Comparison of ENCODE assay signal across 8 cellular contexts in the genomic region with DNA sequence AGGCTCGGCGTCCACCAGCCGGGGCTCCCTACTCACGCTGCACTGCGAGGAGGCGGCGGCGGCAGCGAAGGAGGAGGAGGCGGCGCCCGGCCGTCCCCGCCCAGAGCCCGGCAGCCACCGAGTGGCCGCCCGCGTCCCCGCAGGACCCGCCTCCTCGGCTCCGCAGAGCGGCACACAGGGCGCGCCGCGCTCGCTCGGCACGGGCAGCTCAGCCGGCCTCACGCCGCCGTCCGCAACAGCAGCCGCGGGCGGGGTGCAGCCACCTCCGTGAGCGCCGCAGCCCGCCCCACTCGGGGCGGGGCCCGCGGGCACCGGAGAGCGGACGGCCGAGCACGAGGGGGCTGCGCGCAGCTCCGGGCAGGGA. TPM values are rescaled to one million over a fixed set of nuclear protein-coding genes. Genes with fewer than 3 reads are reported as not detected.
DNase-seq lines count a peak whose midpoint lies in the region; ATAC-seq and TF ChIP-seq lines count a peak whose summit lies in the region.

TSS of gene ATP2B1 (minus strand) at position 46 of the 364 bp plus-strand sequence. CDS start 52,952 bp downstream, outside the sequence.

- peaks cover 0 to 11% (median under 1%) of the 10 kb centered on the region in 4 donors for H3K4me1 ChIP-seq in right lobe of liver

- no peaks in the 10 kb centered on the region for H3K36me3 ChIP-seq in right lobe of liver

- peak; percentile 57 for ATAC-seq in GM19025 (IDR thresholded peaks at IDR 0.05; ENCODE audit: low read depth, unreplicated experiment)
- ATAC-seq in HG03280 (IDR thresholded peaks at IDR 0.05; ENCODE audit: unreplicated experiment) = peak; percentile 51
- peak; percentile 70 to 82 (median 76) for ATAC-seq in right lobe of liver

- TF ChIP-seq CTCF in right lobe of liver (IDR thresholded peaks at IDR 0.05) = peak in 1 of 4 donors; percentile 24

- H3K27ac ChIP-seq in right lobe of liver = peak within 1 kb of the TSS; percentile 98 to 100 (median 99)

- peak; percentile 97 for TF ChIP-seq POLR2A in right lobe of liver (IDR thresholded peaks at IDR 0.05)

- DNase-seq in AML-193 (lab: John Stamatoyannopoulos, UW) = peak; percentile 74 to 76
- DNase-seq in NCI-H526 treated with DMSO at 0.1 percent for 48 hours (lab: John Stamatoyannopoulos, UW) = peak; percentile 80
- peak; percentile 69 to 72 for DNase-seq in activated CD4-positive, alpha-beta T cell treated with anti-CD3 and anti-CD28 coated beads, Interleukin-2, amount 50 U/mL, for 4 hours
- DNase-seq in dermis blood vessel endothelial cell = peak; percentile 88
- peak; percentile 93 to 95 (median 94) for DNase-seq in right lobe of liver
- DNase-seq in stimulated activated CD4-positive, alpha-beta T cell treated with anti-CD3 and anti-CD28 coated beads, Interleukin-4, amount 100 ng/mL, for 48 hours (ENCODE audit: low read depth in 2 of 2) = peak; percentile 64 to 74

- peaks cover 0 to 4% of the 10 kb centered on the region in 2 donors for H3K27me3 ChIP-seq in right lobe of liver

- no CpG with 5 or more reads among the region's 55 CpGs for WGBS in right lobe of liver (ENCODE audit: insufficient coverage, low coverage, low lambda C conversion rate, missing lambda C conversion rate)

- intact Hi-C loops in right lobe of liver (cut with DNase I) = no loop called here

- H3K4me3 ChIP-seq in right lobe of liver = peak within 1 kb of the TSS; percentile 81 to 89 (median 82)

- no peaks in the 10 kb centered on the region for H3K9me3 ChIP-seq in right lobe of liver

RNA-seq across cellular contexts. Expression of gene ATP2B1, which starts in this region (rescaled TPM):
- total RNA-seq in dermis blood vessel endothelial cell (35.8 and 51.6 TPM in 2 replicates), right lobe of liver (10 to 100 TPM; 10.4 to 23.9 (median 17.6) TPM)

Comparison
In these comparisons a context has a peak if more than half of its experiments do, and no peak if none do; other contexts are left out.
1. Peak in every context shown above with its lines: DNase-seq, ATAC-seq, H3K4me3 ChIP-seq and H3K27ac ChIP-seq.